Comparison of ENCODE assay signal across 14 cellular contexts in the genomic region with DNA sequence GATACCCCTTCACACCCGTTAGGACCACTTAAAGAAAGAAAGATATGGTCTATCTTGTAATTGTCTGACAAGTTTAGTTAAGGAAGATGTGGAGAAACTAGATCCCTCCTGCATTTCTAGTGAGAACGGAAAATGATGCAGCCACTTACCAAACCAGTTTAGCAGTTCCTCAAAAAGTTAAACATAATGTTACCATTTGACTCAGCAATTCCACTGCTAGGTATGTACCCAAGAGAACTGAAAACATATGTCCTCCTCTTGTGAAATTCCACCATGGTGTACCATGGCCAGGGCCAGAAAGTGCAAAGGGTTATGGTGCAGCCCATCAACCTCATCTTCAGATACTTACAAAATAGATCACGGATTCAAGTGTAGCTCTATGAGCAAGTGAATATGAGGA.
DNase-seq lines count a peak whose midpoint lies in the region; ATAC-seq and TF ChIP-seq lines count a peak whose summit lies in the region.
"Had no signal": no experiment of that assay in that cellular context is flagged by ENCODE, and none has a peak within 500 bp of the region (broad histone marks: within the 10 kb centered on the region; RNA-seq: fewer than 3 reads in every experiment).

No MANE protein-coding gene starts in this region.

- no peak overlapping the region for H3K4me3 Mint-ChIP-seq in glutamatergic neuron (ENCODE audit: unreplicated experiment)
- H3K4me3 Mint-ChIP-seq: CD4-positive, CD25-positive, alpha-beta regulatory T cell; IgD-negative memory B cell; immature natural killer cell; nephron progenitor cell had no signal

- H3K36me3 Mint-ChIP-seq in glutamatergic neuron (ENCODE audit: unreplicated experiment): no peaks in the 10 kb centered on the region
- H3K36me3 Mint-ChIP-seq: CD4-positive, CD25-positive, alpha-beta regulatory T cell; IgD-negative memory B cell; immature natural killer cell had no signal

- no peaks in the 10 kb centered on the region for H3K27me3 Mint-ChIP-seq in glutamatergic neuron (ENCODE audit: unreplicated experiment)

- ATAC-seq in lower lobe of right lung: peak; percentile 46 to 51
- ATAC-seq: SK-N-SH treated with all-trans-retinoic acid at 6 μM for 48 hours had no signal

- H3K9me3 ChIP-seq in GM23248 (ENCODE audit: low read depth) (no peaks in the 10 kb centered on the region), lower lobe of right lung (no peaks in the 10 kb centered on the region)

- TF ChIP-seq CTCF in GM12865 (IDR thresholded peaks at IDR 0.05; ENCODE audit: insufficient read depth, low read depth, low read length, missing control alignments): no peak
- no peak for TF ChIP-seq CTCF in lower lobe of right lung (IDR thresholded peaks at IDR 0.05)
- no peak for TF ChIP-seq CTCF in glutamatergic neuron (IDR thresholded peaks at IDR 0.05; ENCODE audit: partially characterized antibody, unreplicated experiment)

- H3F3A ChIP-seq in GM23248 (ENCODE audit: insufficient read depth): peaks cover 18% of the 10 kb centered on the region; the same call in 1 of the 2 replicates

- no peak overlapping the region for H2AFZ ChIP-seq in GM23248

- H3K9me3 Mint-ChIP-seq in glutamatergic neuron (ENCODE audit: unreplicated experiment): peaks cover 2% of the 10 kb centered on the region
- H3K9me3 Mint-ChIP-seq: CD4-positive, CD25-positive, alpha-beta regulatory T cell; IgD-negative memory B cell; immature natural killer cell; nephron progenitor cell had no signal

- 72 to 77% methylated on average over 3 of the region's 3 CpGs for WGBS in GM23248 (ENCODE audit: low coverage in 1 of 2, low lambda C conversion rate in 2 of 2, missing lambda C conversion rate in 2 of 2), 2 experiments

- no peak overlapping the region for H3K4me2 ChIP-seq in GM23248 (ENCODE audit: unreplicated experiment)

- H3K27ac ChIP-seq in GM23248: no peak overlapping the region
- H3K27ac ChIP-seq in lower lobe of right lung: no peak overlapping the region

- H3K79me2 ChIP-seq in GM23248 (ENCODE audit: insufficient read depth): no peaks in the 10 kb centered on the region

- no peak overlapping the region for H3K4me3 ChIP-seq in GM12865 (ENCODE audit: low read depth, low read length)
- H3K4me3 ChIP-seq in GM23248: no peak overlapping the region
- H3K4me3 ChIP-seq in lower lobe of right lung: no peak overlapping the region

- H3K36me3 ChIP-seq in GM23248 (ENCODE audit: low read depth): no peaks in the 10 kb centered on the region
- no peaks in the 10 kb centered on the region for H3K36me3 ChIP-seq in lower lobe of right lung

- no peak overlapping the region for H3K9ac ChIP-seq in GM23248

- peaks cover 31% of the 10 kb centered on the region for H3K4me1 ChIP-seq in GM23248 (ENCODE audit: insufficient read depth)
- no peaks in the 10 kb centered on the region for H3K4me1 ChIP-seq in lower lobe of right lung

- no peak overlapping the region for H3K27ac Mint-ChIP-seq in glutamatergic neuron (ENCODE audit: unreplicated experiment)
- H3K27ac Mint-ChIP-seq: IgD-negative memory B cell, immature natural killer cell, nephron progenitor cell had no signal

- DNase-seq in GM12865 (ENCODE audit: low read depth): peak; percentile 51
- DNase-seq in GM23248: peak; percentile 14
- DNase-seq in MV-4-11 (lab: John Stamatoyannopoulos, UW): peak; percentile 96
- DNase-seq in lower lobe of right lung: peak; percentile 36
- DNase-seq in cerebellar cortex (ENCODE audit: low spot score): no peak
- no peak for DNase-seq in DMS79 treated with DMSO at 0.1 percent for 48 hours (lab: John Stamatoyannopoulos, UW)
- no peak for DNase-seq in epidermal melanocyte (ENCODE audit: insufficient read length, low spot score)
- no peak for DNase-seq in glutamatergic neuron
- DNase-seq: CD4-positive, CD25-positive, alpha-beta regulatory T cell; immature natural killer cell; NCI-H446; nephron progenitor cell had no signal

- in situ Hi-C loops in GM23248 (cut with MboI): no loop called here

- intact Hi-C loops in lower lobe of right lung (cut with DNase I): no loop called here

- H4K20me1 ChIP-seq in GM23248 (ENCODE audit: insufficient read depth): no peaks in the 10 kb centered on the region

- H3K9me2 ChIP-seq in GM23248 (ENCODE audit: insufficient read depth): no peaks in the 10 kb centered on the region

- H3K27me3 ChIP-seq in GM23248 (replicated peaks; ENCODE audit: insufficient read depth) (no peaks in the 10 kb centered on the region), lower lobe of right lung (ENCODE audit: low read depth) (no peaks in the 10 kb centered on the region)

- H3K4me1 Mint-ChIP-seq in glutamatergic neuron (ENCODE audit: low read depth, unreplicated experiment): peaks cover 2% of the 10 kb centered on the region
- H3K4me1 Mint-ChIP-seq: CD4-positive, CD25-positive, alpha-beta regulatory T cell; IgD-negative memory B cell had no signal

Comparison
In these comparisons a context has a peak if more than half of its experiments do, and no peak if none do; other contexts are left out.
1. DNase-seq: peak in GM12865 (single experiment), GM23248 (single experiment), MV-4-11 (single experiment) and lower lobe of right lung (single experiment); none in cerebellar cortex (single experiment), DMS79 treated with DMSO at 0.1 percent for 48 hours (single experiment), epidermal melanocyte (single experiment) and glutamatergic neuron (single experiment).